Comparison of ENCODE assay signal across 13 cellular contexts in the genomic region with DNA sequence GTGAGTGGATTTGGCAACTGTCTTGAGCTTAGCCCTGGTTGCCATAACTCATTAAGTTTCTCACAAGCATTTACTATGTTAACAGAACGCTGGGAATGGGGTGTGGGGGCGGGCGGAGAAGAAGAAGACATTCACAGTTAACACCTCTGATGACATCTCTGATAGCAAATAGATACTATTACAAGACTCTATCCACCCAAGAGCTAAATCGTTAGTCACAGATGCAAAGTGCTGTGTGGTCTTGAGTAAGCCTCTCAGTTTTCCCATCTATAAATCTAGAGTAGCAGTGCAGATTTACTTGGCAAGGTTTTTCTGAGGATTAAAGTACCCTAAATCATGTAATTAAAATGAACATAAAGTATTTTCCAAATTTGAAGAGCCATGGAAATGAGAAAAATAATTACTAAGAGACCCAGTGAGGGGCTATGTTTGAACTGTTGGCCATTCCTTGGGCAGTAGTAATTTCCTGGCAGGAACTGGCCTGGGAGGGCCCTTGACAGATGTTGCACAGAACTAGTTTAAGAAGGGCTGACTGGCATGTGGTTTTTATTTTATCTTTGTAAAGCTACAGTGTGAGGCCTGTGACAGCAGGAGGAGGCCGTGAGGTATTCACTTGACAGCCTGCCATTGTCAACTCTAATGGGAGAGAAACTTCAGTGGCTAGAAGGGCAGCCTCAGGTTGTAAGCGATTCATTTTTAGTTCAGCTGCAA. TPM values are rescaled to one million over a fixed set of nuclear protein-coding genes. Genes with fewer than 3 reads are reported as not detected.
DNase-seq lines count a peak whose midpoint lies in the region; ATAC-seq and TF ChIP-seq lines count a peak whose summit lies in the region.
"Had no signal": no experiment of that assay in that cellular context is flagged by ENCODE, and none has a peak within 500 bp of the region (broad histone marks: within the 10 kb centered on the region; RNA-seq: fewer than 3 reads in every experiment).

No MANE protein-coding gene starts in this region.

- ATAC-seq in HG03571 (IDR thresholded peaks at IDR 0.05; ENCODE audit: unreplicated experiment) (no peak), GM18505 (IDR thresholded peaks at IDR 0.05; ENCODE audit: unreplicated experiment) (no peak)
- ATAC-seq: Panc1 had no signal

- H3K27me3 Mint-ChIP-seq in osteocyte (ENCODE audit: unreplicated experiment) = no peaks in the 10 kb centered on the region
- H3K27me3 Mint-ChIP-seq: activated naive CD8-positive, alpha-beta T cell treated with anti-CD3 and anti-CD28 coated beads for 36 hours had no signal

- no peaks in the 10 kb centered on the region for H3K36me3 Mint-ChIP-seq in osteocyte (ENCODE audit: unreplicated experiment)
- H3K36me3 Mint-ChIP-seq: activated naive CD8-positive, alpha-beta T cell treated with anti-CD3 and anti-CD28 coated beads for 36 hours had no signal

- H3K9me3 Mint-ChIP-seq in osteocyte (ENCODE audit: unreplicated experiment) = no peaks in the 10 kb centered on the region
- H3K9me3 Mint-ChIP-seq: activated naive CD8-positive, alpha-beta T cell treated with anti-CD3 and anti-CD28 coated beads for 36 hours had no signal

- no peak overlapping the region for H3K4me3 Mint-ChIP-seq in osteocyte (ENCODE audit: unreplicated experiment)
- H3K4me3 Mint-ChIP-seq: activated naive CD8-positive, alpha-beta T cell treated with anti-CD3 and anti-CD28 coated beads for 36 hours had no signal

- peaks cover 11% of the 10 kb centered on the region for H3K4me1 Mint-ChIP-seq in osteocyte (ENCODE audit: unreplicated experiment)
- H3K4me1 Mint-ChIP-seq: activated naive CD8-positive, alpha-beta T cell treated with anti-CD3 and anti-CD28 coated beads for 36 hours had no signal

- no peak for TF ChIP-seq POLR2A in GM18505 (IDR thresholded peaks at IDR 0.05; ENCODE audit: borderline replicate concordance, extremely low read depth, insufficient read depth, insufficient read length)

- DNase-seq in EL (peak; percentile 46), RPMI7951 (ENCODE audit: low read depth) (peak; percentile 76), fibroblast of the conjunctiva (ENCODE audit: low read depth) (peak; percentile 37), osteocyte (ENCODE audit: extremely low spot score, unreplicated experiment) (no peak), HPDE6-E6E7 (ENCODE audit: extremely low spot score) (no peak), NOMO-1 (lab: John Stamatoyannopoulos, UW; ENCODE audit: unreplicated experiment in 2 of 2) (no peak)
- DNase-seq: activated naive CD8-positive, alpha-beta T cell treated with anti-CD3 and anti-CD28 coated beads for 36 hours; effector memory CD4-positive, alpha-beta T cell; NCI-H2081; T-helper 9 cell had no signal

- H3K27ac Mint-ChIP-seq in osteocyte (ENCODE audit: unreplicated experiment) = peak overlapping the region; percentile 68
- H3K27ac Mint-ChIP-seq: activated naive CD8-positive, alpha-beta T cell treated with anti-CD3 and anti-CD28 coated beads for 36 hours had no signal

- TF ChIP-seq CTCF in osteocyte (IDR thresholded peaks at IDR 0.05) = peak; percentile 39

RNA-seq across cellular contexts. Expression of a gene that starts 58.7 kb away (rescaled TPM):
- total RNA-seq in RPMI7951 (2014; rRNA removed; shearing (Covaris generic)) = not detected in 2 replicates
- total RNA-seq in osteocyte = not detected in 2 replicates
- total RNA-seq: activated naive CD8-positive, alpha-beta T cell treated with anti-CD3 and anti-CD28 coated beads for 36 hours had no signal

Comparison
In these comparisons a context has a peak if more than half of its experiments do, and no peak if none do; other contexts are left out.
1. DNase-seq: peak in EL (single experiment), RPMI7951 (single experiment) and fibroblast of the conjunctiva (single experiment); none in osteocyte (single experiment), HPDE6-E6E7 (single experiment) and NOMO-1 (0 of 2).